ENCODE assay signal across 15 cellular contexts in the genomic region with DNA sequence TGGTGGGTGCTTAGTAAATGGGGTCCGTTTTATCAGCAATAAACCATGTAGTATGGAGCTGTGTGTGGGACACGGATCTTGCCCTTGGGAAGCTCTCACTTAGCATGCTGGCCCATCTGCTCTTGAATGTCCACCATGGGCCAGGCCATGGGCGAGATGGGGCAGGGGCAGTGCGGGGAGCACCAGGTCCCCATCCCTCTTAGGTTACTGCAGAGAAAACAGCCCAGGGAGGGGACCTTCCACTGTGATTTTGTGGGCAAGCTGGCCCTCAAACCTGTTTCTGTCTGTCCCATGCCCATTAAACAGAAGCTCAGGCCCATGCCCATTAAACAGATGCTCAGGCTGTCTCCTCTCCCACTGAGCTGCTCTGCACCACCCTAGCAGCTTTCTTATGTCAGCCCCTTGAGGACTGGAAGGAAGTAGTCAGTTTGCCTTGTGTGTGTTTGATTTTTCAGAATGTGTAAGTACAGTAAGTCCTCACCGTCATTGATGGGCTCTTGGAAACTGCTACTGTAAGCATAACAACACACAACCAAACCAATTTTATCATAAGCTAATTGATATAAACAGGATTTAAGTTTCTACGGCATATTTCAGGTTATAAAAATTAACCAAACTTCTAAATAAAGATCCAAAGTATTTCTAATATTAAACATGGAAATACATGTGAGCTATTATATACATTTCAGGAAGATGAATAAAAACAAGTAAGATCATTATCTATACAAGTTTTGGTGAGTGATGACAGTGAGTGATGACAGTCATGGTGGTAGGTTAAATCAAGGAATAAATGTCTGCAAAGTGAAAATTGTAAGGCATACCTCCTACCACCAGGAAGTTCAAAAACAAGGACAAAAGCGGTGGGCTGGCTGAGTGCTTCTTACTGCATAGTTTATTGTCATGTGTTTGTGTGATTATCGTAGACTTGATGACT.
DNase-seq lines count a peak whose midpoint lies in the region; ATAC-seq and TF ChIP-seq lines count a peak whose summit lies in the region.
"Had no signal": no experiment of that assay in that cellular context is flagged by ENCODE, and none has a peak within 500 bp of the region (broad histone marks: within the 10 kb centered on the region; RNA-seq: fewer than 3 reads in every experiment).

No MANE protein-coding gene starts in this region.

- no peak for DNase-seq in activated T-cell treated with anti-CD3 and anti-CD28 coated beads, Interleukin-2, amount 50 U/mL, for 24 hours
- DNase-seq in activated T-cell treated with anti-CD3 and anti-CD28 coated beads, Interleukin-2, amount 50 U/mL, for 48 hours = no peak
- DNase-seq in RWPE2 (ENCODE audit: low spot score) (no peak), islet precursor cell (peak; percentile 46), nephron progenitor cell (no peak), foreskin melanocyte (no peak)
- DNase-seq in stimulated activated naive B cell treated with anti-CD40 and anti-IgM and Interleukin-4, amounts not matched to agents 10 μg/mL and 1 μg/mL and 100 μg/mL, for 72 hours = no peak
- DNase-seq in stimulated activated CD8-positive, alpha-beta memory T cell treated with anti-CD3 and anti-CD28 coated beads, Interleukin-4, amount 100 ng/mL, for 48 hours = no peak
- DNase-seq: DMS79, NCI-H146, NCI-H524 treated with DMSO at 0.1 percent for 48 hours had no signal

- ATAC-seq in RWPE2 (ENCODE audit: low read depth) = no peak
- ATAC-seq in stimulated activated naive B cell treated with anti-CD40 and anti-IgM and Interleukin-4, amounts not matched to agents 10 μg/mL and 1 μg/mL and 100 μg/mL, for 72 hours (replicated peaks) = peak; percentile 62 to 68
- ATAC-seq: HCT116 had no signal

- no peak for TF ChIP-seq CTCF in RWPE2 (IDR thresholded peaks at IDR 0.05; ENCODE audit: poor library complexity, severe bottlenecking)
- TF ChIP-seq CTCF in nephron progenitor cell (IDR thresholded peaks at IDR 0.05) = no peak

- peaks cover 33% of the 10 kb centered on the region for H3K36me3 ChIP-seq in RWPE2 (ENCODE audit: low read depth)
- H3K36me3 ChIP-seq: uterus had no signal

- peaks cover 18% of the 10 kb centered on the region for H3K36me3 Mint-ChIP-seq in activated T-cell treated with anti-CD3 and anti-CD28 coated beads, Interleukin-2, amount 50 U/mL, for 24 hours (ENCODE audit: low read depth)
- H3K36me3 Mint-ChIP-seq in stimulated activated naive B cell treated with anti-CD40 and anti-IgM and Interleukin-4, amounts not matched to agents 10 μg/mL and 1 μg/mL and 100 μg/mL, for 72 hours = peaks cover 2 to 7% of the 10 kb centered on the region in 2 donors
- peaks cover 9% of the 10 kb centered on the region for H3K36me3 Mint-ChIP-seq in nephron progenitor cell (ENCODE audit: low read depth)

- peaks cover 50% of the 10 kb centered on the region for H3K4me1 Mint-ChIP-seq in activated T-cell treated with anti-CD3 and anti-CD28 coated beads, Interleukin-2, amount 50 U/mL, for 24 hours (ENCODE audit: low read depth)
- H3K4me1 Mint-ChIP-seq in stimulated activated naive B cell treated with anti-CD40 and anti-IgM and Interleukin-4, amounts not matched to agents 10 μg/mL and 1 μg/mL and 100 μg/mL, for 72 hours = peaks cover 50 to 80% of the 10 kb centered on the region in 2 donors
- peaks cover 80% of the 10 kb centered on the region for H3K4me1 Mint-ChIP-seq in nephron progenitor cell

- H3K27ac ChIP-seq in RWPE2 (ENCODE audit: poor library complexity, severe bottlenecking) = peak overlapping the region; percentile 35

- peaks cover 36% of the 10 kb centered on the region for H3K4me1 ChIP-seq in RWPE2 (ENCODE audit: insufficient read depth, poor library complexity, severe bottlenecking)

- no peak overlapping the region for H3K4me3 Mint-ChIP-seq in activated T-cell treated with anti-CD3 and anti-CD28 coated beads, Interleukin-2, amount 50 U/mL, for 24 hours
- H3K4me3 Mint-ChIP-seq in stimulated activated naive B cell treated with anti-CD40 and anti-IgM and Interleukin-4, amounts not matched to agents 10 μg/mL and 1 μg/mL and 100 μg/mL, for 72 hours = no peak overlapping the region
- no peak overlapping the region for H3K4me3 Mint-ChIP-seq in nephron progenitor cell
- H3K4me3 Mint-ChIP-seq: brain had no signal

- H3K27ac Mint-ChIP-seq in activated T-cell treated with anti-CD3 and anti-CD28 coated beads, Interleukin-2, amount 50 U/mL, for 24 hours = peak overlapping the region; percentile 77
- H3K27ac Mint-ChIP-seq in stimulated activated naive B cell treated with anti-CD40 and anti-IgM and Interleukin-4, amounts not matched to agents 10 μg/mL and 1 μg/mL and 100 μg/mL, for 72 hours = no peak overlapping the region
- no peak overlapping the region for H3K27ac Mint-ChIP-seq in nephron progenitor cell

- no peaks in the 10 kb centered on the region for H3K27me3 ChIP-seq in RWPE2 (ENCODE audit: insufficient read depth, poor library complexity, severe bottlenecking)
- H3K27me3 ChIP-seq: uterus had no signal

- no peak overlapping the region for H3K4me3 ChIP-seq in RWPE2 (ENCODE audit: severe bottlenecking)
- H3K4me3 ChIP-seq: skin epidermis, uterus had no signal

- H3K9me3 Mint-ChIP-seq in activated T-cell treated with anti-CD3 and anti-CD28 coated beads, Interleukin-2, amount 50 U/mL, for 24 hours = no peaks in the 10 kb centered on the region
- H3K9me3 Mint-ChIP-seq in stimulated activated naive B cell treated with anti-CD40 and anti-IgM and Interleukin-4, amounts not matched to agents 10 μg/mL and 1 μg/mL and 100 μg/mL, for 72 hours = no peaks in the 10 kb centered on the region
- H3K9me3 Mint-ChIP-seq in nephron progenitor cell = no peaks in the 10 kb centered on the region
- H3K9me3 Mint-ChIP-seq: brain had no signal

- no peaks in the 10 kb centered on the region for H3K27me3 Mint-ChIP-seq in activated T-cell treated with anti-CD3 and anti-CD28 coated beads, Interleukin-2, amount 50 U/mL, for 24 hours
- no peaks in the 10 kb centered on the region for H3K27me3 Mint-ChIP-seq in stimulated activated naive B cell treated with anti-CD40 and anti-IgM and Interleukin-4, amounts not matched to agents 10 μg/mL and 1 μg/mL and 100 μg/mL, for 72 hours
- no peaks in the 10 kb centered on the region for H3K27me3 Mint-ChIP-seq in nephron progenitor cell (ENCODE audit: low read depth, poor library complexity)
- H3K27me3 Mint-ChIP-seq: brain had no signal

- no peaks in the 10 kb centered on the region for H3K9me3 ChIP-seq in RWPE2 (ENCODE audit: severe bottlenecking)
- H3K9me3 ChIP-seq: uterus had no signal
